ENCODE assay signal across 1 cellular context in the genomic region with DNA sequence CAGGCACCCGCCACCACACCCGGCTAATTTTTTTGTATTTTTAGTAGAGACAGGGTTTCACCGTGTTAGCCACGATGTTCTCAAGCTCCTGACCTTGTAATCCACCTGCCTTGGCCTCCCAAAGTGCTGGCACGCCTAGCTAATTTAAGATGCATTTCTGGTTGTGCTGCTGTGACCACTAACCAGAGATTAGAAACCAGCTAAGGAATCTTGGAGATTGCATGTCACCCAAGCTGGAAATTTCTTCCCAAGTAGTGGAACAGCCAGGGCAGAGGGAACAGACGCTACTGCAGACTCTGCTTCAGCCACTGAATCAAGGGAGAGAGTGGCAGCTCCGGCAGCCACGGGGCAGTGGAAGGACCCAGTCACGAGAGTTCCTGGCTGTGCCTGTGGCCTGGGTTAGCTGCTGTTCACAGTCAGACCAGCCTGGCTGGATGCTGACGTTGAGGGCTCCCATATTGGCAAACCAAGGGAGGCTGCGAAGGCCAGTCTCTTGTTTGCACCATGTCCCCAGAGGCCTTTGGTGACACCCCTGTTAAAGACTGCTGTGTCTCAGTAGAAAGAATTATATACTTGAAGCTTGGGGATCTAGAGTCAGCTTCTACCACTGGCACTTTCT.
TF ChIP-seq lines count a peak whose summit lies in the region.

No MANE protein-coding gene starts in this region.

TF ChIP-seq in GM12878, 131 proteins besides CTCF, POLR2A, EP300 and RAD21:
- TF ChIP-seq POLR2AphosphoS5 (IDR thresholded peaks at IDR 0.05; ENCODE audit: low read length) (peak; percentile 61; the same call in 1 of the 2 replicates), KLF5 (IDR thresholded peaks at IDR 0.05; ENCODE audit: partially characterized antibody) (no peak), MEF2B (IDR thresholded peaks at IDR 0.05; ENCODE audit: partially characterized antibody, poor library complexity, severe bottlenecking) (no peak), HDAC6 (IDR thresholded peaks at IDR 0.05; ENCODE audit: unreplicated experiment) (peak; percentile 40), SMAD5 (IDR thresholded peaks at IDR 0.05; ENCODE audit: low read depth) (peak; percentile 56; the same call in 1 of the 2 replicates)
